Comparison of ENCODE assay signal across 1 cellular context in the genomic region with DNA sequence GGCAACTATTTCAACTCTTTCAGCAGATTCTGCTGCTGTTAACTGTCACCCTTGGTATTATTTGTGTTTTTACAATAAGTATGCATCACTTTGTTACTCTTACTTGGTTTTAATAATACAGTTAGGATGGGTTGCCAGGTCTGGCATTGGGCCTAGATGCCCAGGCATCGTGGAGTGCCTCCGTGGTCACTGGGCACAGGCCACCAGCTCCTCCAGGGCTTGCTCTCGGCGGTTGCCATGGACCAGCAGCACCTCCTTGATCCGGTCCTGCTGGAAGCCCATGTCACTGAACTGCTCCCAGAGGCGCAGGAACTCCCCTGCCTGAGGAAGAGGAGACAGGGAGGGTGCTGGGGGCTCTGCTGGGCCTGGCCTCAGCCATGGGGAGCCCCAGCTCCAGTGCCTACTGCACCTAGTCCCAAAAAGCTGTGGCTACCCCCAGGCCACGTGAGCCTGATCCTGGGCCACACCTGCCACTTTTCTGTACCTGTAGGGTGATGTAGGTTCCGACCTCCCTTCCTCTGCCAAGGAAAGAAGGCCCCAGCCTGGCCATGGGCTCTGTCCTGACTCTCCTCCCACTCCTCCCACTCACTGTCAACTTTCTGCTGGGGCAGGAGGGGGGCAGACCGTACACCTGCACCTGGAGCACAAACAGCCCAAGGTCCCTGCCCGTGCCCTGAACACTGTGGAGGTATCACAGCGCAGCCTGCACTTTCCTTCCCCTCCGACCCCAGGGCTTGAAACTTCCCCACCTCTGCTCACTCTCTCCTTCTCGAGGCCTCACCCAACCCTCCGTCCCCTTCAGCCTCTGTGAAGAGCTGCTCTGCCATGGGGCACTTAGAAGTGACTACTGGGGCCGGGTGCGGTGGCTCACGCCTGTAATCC.
TF ChIP-seq lines count a peak whose summit lies in the region.

No MANE protein-coding gene starts in this region.

TF ChIP-seq in H1, 55 proteins besides CTCF, POLR2A, EP300 and RAD21:
- no peak for TF ChIP-seq JUN (IDR thresholded peaks at IDR 0.05; ENCODE audit: low read depth, low read length)
- TF ChIP-seq PHF8 (conservative IDR thresholded peaks at IDR 0.05; ENCODE audit: low read depth, low read length) = no peak
- no peak for TF ChIP-seq SP4 (IDR thresholded peaks at IDR 0.05; ENCODE audit: low read length)
- no peak for TF ChIP-seq TAF1 (IDR thresholded peaks at IDR 0.05; ENCODE audit: low read depth, low read length)
- no peak for TF ChIP-seq KDM5A (IDR thresholded peaks at IDR 0.05; ENCODE audit: low read length)
- TF ChIP-seq RNF2 (IDR thresholded peaks at IDR 0.05; ENCODE audit: borderline replicate concordance, low read depth, low read length, missing control alignments, poor library complexity, severe bottlenecking) = no peak
- no peak for TF ChIP-seq ZNF274 (IDR thresholded peaks at IDR 0.05; ENCODE audit: borderline replicate concordance, extremely low read depth, low read length)
- TF ChIP-seq CHD2 (IDR thresholded peaks at IDR 0.05; ENCODE audit: low read length) = no peak
- no peak for TF ChIP-seq SIRT6 (IDR thresholded peaks at IDR 0.05; ENCODE audit: low read length)
- no peak for TF ChIP-seq EZH2 (IDR thresholded peaks at IDR 0.05; ENCODE audit: low read depth, low read length, severe bottlenecking)
- no peak for TF ChIP-seq TCF12 (IDR thresholded peaks at IDR 0.05; ENCODE audit: low read depth, low read length)
